29 cellular contexts compared by ENCODE assay signal in genomic region chr22:36032611-36033010, GRCh38.
"Had no signal": no experiment of that assay in that cellular context is flagged by ENCODE, and none has a peak within 500 bp of the region (broad histone marks: within the 10 kb centered on the region; RNA-seq: fewer than 3 reads in every experiment).

No MANE protein-coding gene starts in this region.

- FAIRE-seq: colon, endometrium, endothelial cell of umbilical vein, frontal cortex had no signal

- H3K27me3 ChIP-seq: colonic mucosa, dorsolateral prefrontal cortex, esophagus muscularis mucosa, esophagus squamous epithelium, gastrocnemius medialis, gastroesophageal sphincter, heart left ventricle had no signal

- H3K4me1 ChIP-seq: colonic mucosa had no signal

- H3K36me3 ChIP-seq: colonic mucosa, esophagus muscularis mucosa, esophagus squamous epithelium, gastrocnemius medialis, gastroesophageal sphincter, heart left ventricle, heart right ventricle had no signal

- H3K9me3 ChIP-seq: colonic mucosa, esophagus muscularis mucosa, esophagus squamous epithelium, gastrocnemius medialis, gastroesophageal sphincter, heart left ventricle, heart right ventricle had no signal

- H3K4me3 Mint-ChIP-seq: dendritic cell treated with granulocyte-macrophage colony-stimulating factor and Interleukin-4, amounts not matched to agents 40 ng/mL and 50 ng/mL, for 4 days; effector memory CD8-positive, alpha-beta T cell; endodermal cell had no signal

- H3K4me3 ChIP-seq: colonic mucosa, coronary artery, dorsolateral prefrontal cortex, esophagus muscularis mucosa, esophagus squamous epithelium, gastrocnemius medialis, gastroesophageal sphincter, heart left ventricle, heart right ventricle had no signal

- ATAC-seq: effector memory CD8-positive, alpha-beta T cell; esophagus mucosa; foreskin keratinocyte; gastrocnemius medialis; gastroesophageal sphincter; heart left ventricle; heart right ventricle had no signal

- H3K27ac Mint-ChIP-seq: dendritic cell treated with granulocyte-macrophage colony-stimulating factor and Interleukin-4, amounts not matched to agents 40 ng/mL and 50 ng/mL, for 4 days; effector memory CD8-positive, alpha-beta T cell; endodermal cell had no signal

- H3K9me3 Mint-ChIP-seq: dendritic cell treated with granulocyte-macrophage colony-stimulating factor and Interleukin-4, amounts not matched to agents 40 ng/mL and 50 ng/mL, for 4 days; effector memory CD8-positive, alpha-beta T cell; endodermal cell had no signal

- H3K27ac ChIP-seq: colonic mucosa, coronary artery, dorsolateral prefrontal cortex, epithelial cell of prostate, esophagus muscularis mucosa, esophagus squamous epithelium, foreskin keratinocyte, gastrocnemius medialis, gastroesophageal sphincter, heart left ventricle, heart right ventricle had no signal

- DNase-seq: colonic mucosa; cortex of kidney; dermis blood vessel endothelial cell; dorsolateral prefrontal cortex; effector CD4-positive, alpha-beta T cell; effector CD8-positive, alpha-beta T cell; effector memory CD4-positive, alpha-beta T cell; effector memory CD8-positive, alpha-beta T cell; endodermal cell; erythroblast; esophagus squamous epithelium; foreskin fibroblast; foreskin keratinocyte; foreskin melanocyte; gastrocnemius medialis; glutamatergic neuron; head of caudate nucleus; heart left ventricle; heart right ventricle had no signal
